ENCODE assay signal across 3 cellular contexts in the genomic region with DNA sequence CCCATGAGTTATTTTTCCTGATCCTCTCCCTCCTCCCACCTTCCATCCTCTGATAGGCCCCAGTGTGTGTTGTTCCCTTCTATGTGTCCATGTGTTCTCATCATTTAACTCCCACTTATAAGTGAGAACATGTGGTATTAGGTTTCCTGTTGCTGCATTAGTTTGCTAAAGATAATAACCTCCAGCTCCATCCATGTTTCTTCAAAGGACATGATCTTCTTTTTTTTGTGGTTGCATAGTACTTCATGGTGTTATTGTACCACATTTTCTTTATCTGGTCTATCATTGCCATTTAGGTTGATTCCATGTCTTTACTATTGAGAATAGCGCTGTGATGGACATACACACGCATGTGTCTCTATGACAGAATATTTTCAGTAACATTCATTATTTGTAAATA.
A peak's percentile ranks its signal among the peaks of the same experiment; 100 is the strongest.
DNase-seq lines count a peak whose midpoint lies in the region; ATAC-seq and TF ChIP-seq lines count a peak whose summit lies in the region.
"Not testable (repeated sequence)": the region's sequence is repeated elsewhere in the genome, so short reads cannot be mapped to it uniquely, and the experiment has no call there.

No MANE protein-coding gene starts in this region.

- not testable (repeated sequence) for H3K9me3 ChIP-seq in HEK293 (ENCODE audit: control insufficient read depth, insufficient read depth, low read depth, low read length)

- H3K4me3 ChIP-seq in HEK293 (ENCODE audit: low read depth, low read length) = not testable (repeated sequence)

- DNase-seq in amniotic epithelial cell (ENCODE audit: low read depth) = peak; percentile 6

- H3K36me3 ChIP-seq in HEK293 (ENCODE audit: control insufficient read depth in 2 of 2, insufficient read depth in 1 of 2, low read length in 2 of 2) = not testable (repeated sequence)

- not testable (repeated sequence) for ATAC-seq in SK-N-SH treated with all-trans-retinoic acid at 6 μM for 48 hours

- not testable (repeated sequence) for H3K4me1 ChIP-seq in HEK293 (ENCODE audit: control insufficient read depth, insufficient read depth, low read length)

- CTCF ChIA-PET in HEK293 (lab: Yijun Ruan, JAX) = not testable (repeated sequence)

- not testable (repeated sequence) for H3K27ac ChIP-seq in HEK293 (ENCODE audit: extremely low read depth, low read depth, low read length)

- POLR2A ChIA-PET in HEK293 (lab: Yijun Ruan, JAX) = not testable (repeated sequence)

- TF ChIP-seq CTCF in HEK293 (tag by site-specific recombination; IDR thresholded peaks at IDR 0.05) = not testable (repeated sequence)

TF ChIP-seq in HEK293, 187 proteins besides CTCF, POLR2A, EP300 and RAD21:
- peak; percentile 49; the same call in 1 of the 2 replicates for TF ChIP-seq ZFHX2 (tag by site-specific recombination; conservative IDR thresholded peaks at IDR 0.05)
- peak; percentile 45; the same call in 1 of the 2 replicates for TF ChIP-seq EGR2 (tag by site-specific recombination; IDR thresholded peaks at IDR 0.05; ENCODE audit: low read depth)

TF ChIP-seq in SK-N-SH treated with all-trans-retinoic acid at 6 μM for 48 hours, 23 proteins besides CTCF, POLR2A, EP300 and RAD21:
- TF ChIP-seq ZNF70 (CRISPR knock-in tag; IDR thresholded peaks at IDR 0.05) = peak; percentile 95
